ENCODE assay signal across 22 cellular contexts in genomic region chr3:198108756-198109155, GRCh38.
"Had no signal": no experiment of that assay in that cellular context is flagged by ENCODE, and none has a peak within 500 bp of the region (broad histone marks: within the 10 kb centered on the region; RNA-seq: fewer than 3 reads in every experiment).

No MANE protein-coding gene starts in this region.

- H3K36me3 ChIP-seq: MG63 had no signal

- DNase-seq: Karpas-422, KG1, MG63, NCI-H1092, NCI-H1105 treated with DMSO at 0.1 percent for 48 hours, NCI-H1417 treated with DMSO at 0.1 percent for 48 hours, NCI-H146, NCI-H1694 treated with DMSO at 0.1 percent for 48 hours, NCI-H1930, NCI-H2081 treated with DMSO at 0.1 percent for 48 hours, NCI-H2171, NCI-H226, NCI-H446, NCI-H510A, NCI-H524 treated with DMSO at 0.1 percent for 48 hours, NCI-H69, NCI-H774, Right ventricle myocardium superior, RPMI8226, SIG-M5 had no signal

- ATAC-seq: SK-N-SH treated with all-trans-retinoic acid at 6 μM for 48 hours had no signal

- FAIRE-seq: RCC 7860 had no signal

- H3K9me3 ChIP-seq: MG63 had no signal

- H3K4me3 ChIP-seq: MG63 had no signal
